17 cellular contexts compared by ENCODE assay signal in the genomic region with DNA sequence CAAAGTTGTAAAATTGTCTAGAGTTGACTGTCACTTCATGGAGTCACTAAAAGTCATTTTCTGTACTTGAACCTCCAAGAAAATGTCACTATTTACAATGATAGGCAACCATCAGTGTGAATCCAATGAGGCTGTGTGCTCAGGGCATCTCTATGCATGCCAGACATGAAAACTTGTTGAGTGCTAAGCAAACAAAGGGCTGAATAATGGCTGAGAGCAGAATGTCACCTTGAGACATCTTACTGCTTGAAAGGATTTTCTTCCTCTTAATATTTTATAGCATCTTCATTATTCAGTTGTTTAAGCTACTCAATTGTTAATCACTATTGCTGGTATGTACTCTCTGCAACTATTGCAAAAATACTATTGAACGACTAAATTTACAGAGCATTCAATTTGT.
DNase-seq lines count a peak whose midpoint lies in the region; ATAC-seq, FAIRE-seq and TF ChIP-seq lines count a peak whose summit lies in the region.
"Had no signal": no experiment of that assay in that cellular context is flagged by ENCODE, and none has a peak within 500 bp of the region (broad histone marks: within the 10 kb centered on the region; RNA-seq: fewer than 3 reads in every experiment).

No MANE protein-coding gene starts in this region.

- no peak for TF ChIP-seq POLR2A in A549 (IDR thresholded peaks at IDR 0.05; ENCODE audit: low read length)

- no peaks in the 10 kb centered on the region for H3K27me3 ChIP-seq in HUES64 (ENCODE audit: insufficient read depth, low read length)
- H3K27me3 ChIP-seq: BLaER1 had no signal

- TF ChIP-seq CTCF in A549 (IDR thresholded peaks at IDR 0.05), result no peak

- peak overlapping the region; percentile 8; the same call in 1 of the 2 replicates for H3K9ac ChIP-seq in HUES64 (ENCODE audit: low read depth, low read length)
- H3K9ac ChIP-seq: BLaER1 had no signal

- no peak for TF ChIP-seq EP300 in A549 (IDR thresholded peaks at IDR 0.05)

- FAIRE-seq in A549 (lab: Jason Lieb, UNC), result peak; percentile 86

- POLR2A ChIA-PET in A549 (lab: Yijun Ruan, JAX), result no interaction called here

- peak overlapping the region; percentile 70 for H3K4me2 ChIP-seq in A549
- H3K4me2 ChIP-seq: BLaER1 had no signal

- no peaks in the 10 kb centered on the region for H3K9me3 ChIP-seq in A549
- no peaks in the 10 kb centered on the region for H3K9me3 ChIP-seq in HUES64 (ENCODE audit: insufficient read depth, low read depth, low read length)
- H3K9me3 ChIP-seq: BLaER1 had no signal

- peaks cover 12% of the 10 kb centered on the region for H3K36me3 ChIP-seq in HUES64 (ENCODE audit: insufficient read depth, low read length)
- H3K36me3 ChIP-seq: BLaER1 had no signal

- H3K4me1 ChIP-seq in A549 (peaks cover 50% of the 10 kb centered on the region), HUES64 (ENCODE audit: insufficient read depth, low read length) (peaks cover 9% of the 10 kb centered on the region; the same call in 1 of the 2 replicates)

- no peak for TF ChIP-seq RAD21 in A549 (conservative IDR thresholded peaks at IDR 0.05 in 1 of 2, IDR thresholded peaks at IDR 0.05 in 1 of 2)

- peak; percentile 58 to 80; a peak in 4 of 6 replicates for ATAC-seq in A549
- ATAC-seq in GM18868 (IDR thresholded peaks at IDR 0.05; ENCODE audit: unreplicated experiment), result no peak
- ATAC-seq: CD8-positive, alpha-beta T cell had no signal

- no peak overlapping the region for H3K4me3 ChIP-seq in A549
- no peak overlapping the region for H3K4me3 ChIP-seq in HUES64 (ENCODE audit: low read length)
- H3K4me3 ChIP-seq: BLaER1 had no signal

- H3K27ac ChIP-seq in A549, result peak overlapping the region; percentile 69 to 76
- no peak overlapping the region for H3K27ac ChIP-seq in HUES64 (ENCODE audit: low read depth, low read length)
- H3K27ac ChIP-seq: BLaER1 had no signal

- CTCF ChIA-PET in A549 (lab: Yijun Ruan, JAX), result no interaction called here

- peak in 1 of 2 experiments; percentile 55 for DNase-seq in A549 (ENCODE audit: low read depth in 1 of 2, low spot score in 1 of 2)
- DNase-seq in DMS53 (lab: John Stamatoyannopoulos, UW), result peak; percentile 75
- peak; percentile 11 for DNase-seq in NCI-H510A treated with DMSO at 0.1 percent for 48 hours (lab: John Stamatoyannopoulos, UW)
- DNase-seq in OCI-M1 (lab: John Stamatoyannopoulos, UW), result no peak
- no peak for DNase-seq in superior temporal gyrus (ENCODE audit: extremely low spot score)
- no peak for DNase-seq in stimulated activated naive CD4-positive, alpha-beta T cell treated with Interleukin-2 at 50 U/mL for 16 hours (lab: John Stamatoyannopoulos, UW)
- DNase-seq: CD8-positive, alpha-beta T cell; HFFc6; NCI-H1092; NCI-H1694 treated with DMSO at 0.1 percent for 48 hours; NCI-H524 treated with DMSO at 0.1 percent for 48 hours; NCI-H82; Right ventricle myocardium superior; T-helper 9 cell had no signal

- WGBS in A549 (ENCODE audit: missing lambda C conversion rate), result 0% methylated on average over 1 of the region's 1 CpG
- 86% methylated on average over 1 of the region's 1 CpG for WGBS in HUES64

TF ChIP-seq in A549, 52 proteins besides CTCF, POLR2A, EP300 and RAD21:
- no peak for TF ChIP-seq FOXS1 (CRISPR knock-in tag; IDR thresholded peaks at IDR 0.05)
- TF ChIP-seq, protein P1, sequence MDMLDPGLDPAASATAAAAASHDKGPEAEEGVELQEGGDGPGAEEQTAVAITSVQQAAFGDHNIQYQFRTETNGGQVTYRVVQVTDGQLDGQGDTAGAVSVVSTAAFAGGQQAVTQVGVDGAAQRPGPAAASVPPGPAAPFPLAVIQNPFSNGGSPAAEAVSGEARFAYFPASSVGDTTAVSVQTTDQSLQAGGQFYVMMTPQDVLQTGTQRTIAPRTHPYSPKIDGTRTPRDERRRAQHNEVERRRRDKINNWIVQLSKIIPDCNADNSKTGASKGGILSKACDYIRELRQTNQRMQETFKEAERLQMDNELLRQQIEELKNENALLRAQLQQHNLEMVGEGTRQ (IDR thresholded peaks at IDR 0.05), result no peak
- no peak for TF ChIP-seq CHD2 (IDR thresholded peaks at IDR 0.05; ENCODE audit: low read length, partially characterized antibody)
- TF ChIP-seq KDM5A (IDR thresholded peaks at IDR 0.05), result no peak
- TF ChIP-seq ZFP36 (IDR thresholded peaks at IDR 0.05; ENCODE audit: borderline replicate concordance, partially characterized antibody), result no peak
- TF ChIP-seq, protein P2, sequence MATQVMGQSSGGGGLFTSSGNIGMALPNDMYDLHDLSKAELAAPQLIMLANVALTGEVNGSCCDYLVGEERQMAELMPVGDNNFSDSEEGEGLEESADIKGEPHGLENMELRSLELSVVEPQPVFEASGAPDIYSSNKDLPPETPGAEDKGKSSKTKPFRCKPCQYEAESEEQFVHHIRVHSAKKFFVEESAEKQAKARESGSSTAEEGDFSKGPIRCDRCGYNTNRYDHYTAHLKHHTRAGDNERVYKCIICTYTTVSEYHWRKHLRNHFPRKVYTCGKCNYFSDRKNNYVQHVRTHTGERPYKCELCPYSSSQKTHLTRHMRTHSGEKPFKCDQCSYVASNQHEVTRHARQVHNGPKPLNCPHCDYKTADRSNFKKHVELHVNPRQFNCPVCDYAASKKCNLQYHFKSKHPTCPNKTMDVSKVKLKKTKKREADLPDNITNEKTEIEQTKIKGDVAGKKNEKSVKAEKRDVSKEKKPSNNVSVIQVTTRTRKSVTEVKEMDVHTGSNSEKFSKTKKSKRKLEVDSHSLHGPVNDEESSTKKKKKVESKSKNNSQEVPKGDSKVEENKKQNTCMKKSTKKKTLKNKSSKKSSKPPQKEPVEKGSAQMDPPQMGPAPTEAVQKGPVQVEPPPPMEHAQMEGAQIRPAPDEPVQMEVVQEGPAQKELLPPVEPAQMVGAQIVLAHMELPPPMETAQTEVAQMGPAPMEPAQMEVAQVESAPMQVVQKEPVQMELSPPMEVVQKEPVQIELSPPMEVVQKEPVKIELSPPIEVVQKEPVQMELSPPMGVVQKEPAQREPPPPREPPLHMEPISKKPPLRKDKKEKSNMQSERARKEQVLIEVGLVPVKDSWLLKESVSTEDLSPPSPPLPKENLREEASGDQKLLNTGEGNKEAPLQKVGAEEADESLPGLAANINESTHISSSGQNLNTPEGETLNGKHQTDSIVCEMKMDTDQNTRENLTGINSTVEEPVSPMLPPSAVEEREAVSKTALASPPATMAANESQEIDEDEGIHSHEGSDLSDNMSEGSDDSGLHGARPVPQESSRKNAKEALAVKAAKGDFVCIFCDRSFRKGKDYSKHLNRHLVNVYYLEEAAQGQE (IDR thresholded peaks at IDR 0.05), result no peak
- TF ChIP-seq HEYL (CRISPR knock-in tag; IDR thresholded peaks at IDR 0.05), result no peak
- TF ChIP-seq, protein P3, sequence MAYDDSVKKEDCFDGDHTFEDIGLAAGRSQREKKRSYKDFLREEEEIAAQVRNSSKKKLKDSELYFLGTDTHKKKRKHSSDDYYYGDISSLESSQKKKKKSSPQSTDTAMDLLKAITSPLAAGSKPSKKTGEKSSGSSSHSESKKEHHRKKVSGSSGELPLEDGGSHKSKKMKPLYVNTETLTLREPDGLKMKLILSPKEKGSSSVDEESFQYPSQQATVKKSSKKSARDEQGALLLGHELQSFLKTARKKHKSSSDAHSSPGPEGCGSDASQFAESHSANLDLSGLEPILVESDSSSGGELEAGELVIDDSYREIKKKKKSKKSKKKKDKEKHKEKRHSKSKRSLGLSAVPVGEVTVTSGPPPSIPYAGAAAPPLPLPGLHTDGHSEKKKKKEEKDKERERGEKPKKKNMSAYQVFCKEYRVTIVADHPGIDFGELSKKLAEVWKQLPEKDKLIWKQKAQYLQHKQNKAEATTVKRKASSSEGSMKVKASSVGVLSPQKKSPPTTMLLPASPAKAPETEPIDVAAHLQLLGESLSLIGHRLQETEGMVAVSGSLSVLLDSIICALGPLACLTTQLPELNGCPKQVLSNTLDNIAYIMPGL (CRISPR knock-in tag; IDR thresholded peaks at IDR 0.05; ENCODE audit: borderline replicate concordance), result no peak
- no peak for TF ChIP-seq JUNB (IDR thresholded peaks at IDR 0.05)
- no peak for TF ChIP-seq EHMT2 (IDR thresholded peaks at IDR 0.05; ENCODE audit: low read depth)
- no peak for TF ChIP-seq RNF2 (IDR thresholded peaks at IDR 0.05; ENCODE audit: borderline replicate concordance, low read depth)

Comparison
In these comparisons a context has a peak if more than half of its experiments do, and no peak if none do; other contexts are left out.
1. DNase-seq: peak in DMS53 (single experiment) and NCI-H510A treated with DMSO at 0.1 percent for 48 hours (single experiment); none in OCI-M1 (single experiment), superior temporal gyrus (single experiment) and stimulated activated naive CD4-positive, alpha-beta T cell treated with Interleukin-2 at 50 U/mL for 16 hours (single experiment).